In the genomic region with DNA sequence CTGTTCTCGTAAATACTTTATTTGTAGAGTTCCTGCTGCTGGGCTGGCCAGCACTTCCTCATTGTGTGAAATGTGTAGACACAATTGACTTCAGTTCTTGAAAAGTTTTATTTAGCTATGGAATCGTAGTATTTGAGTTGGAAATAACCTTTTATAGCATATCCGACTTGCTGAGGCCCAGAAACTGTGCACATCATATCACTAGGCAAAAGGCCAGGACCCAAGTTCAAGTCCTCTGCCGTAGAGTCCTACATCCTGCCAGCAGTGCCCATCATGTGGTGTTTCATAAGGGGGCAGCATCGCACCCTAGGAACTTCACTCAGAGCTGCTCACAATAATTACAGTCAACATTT, we compare ENCODE assay signal across 10 cellular contexts.
DNase-seq lines count a peak whose midpoint lies in the region; ATAC-seq and TF ChIP-seq lines count a peak whose summit lies in the region.
"Had no signal": no experiment of that assay in that cellular context is flagged by ENCODE, and none has a peak within 500 bp of the region (broad histone marks: within the 10 kb centered on the region; RNA-seq: fewer than 3 reads in every experiment).

No MANE protein-coding gene starts in this region.

- H3K27ac Mint-ChIP-seq in IgD-negative memory B cell (peak overlapping the region; percentile 68 to 86 (median 76)), activated B cell treated with CpG ODN at 0.5 μM for 24 hours (peak overlapping the region; percentile 85)

- H3K27me3 Mint-ChIP-seq in IgD-negative memory B cell: no peaks in the 10 kb centered on the region
- H3K27me3 Mint-ChIP-seq in activated B cell treated with CpG ODN at 0.5 μM for 24 hours: no peaks in the 10 kb centered on the region

- H3K36me3 ChIP-seq in BLaER1: no peaks in the 10 kb centered on the region

- no peaks in the 10 kb centered on the region for H3K9me3 ChIP-seq in BLaER1
- H3K9me3 ChIP-seq: body of pancreas had no signal

- H3K4me1 Mint-ChIP-seq in IgD-negative memory B cell: peaks cover 32 to 49% (median 41%) of the 10 kb centered on the region in 3 donors
- peaks cover 57% of the 10 kb centered on the region for H3K4me1 Mint-ChIP-seq in activated B cell treated with CpG ODN at 0.5 μM for 24 hours

- CTCF ChIA-PET in activated B cell treated with CpG ODN at 0.5 μM for 24 hours (lab: Charles Lee): interaction anchor here (0.9 to 2.4 kb wide), 5 partner anchors 44 to 341 kb away, joined by 3 to 18 read pairs (median 4); no protein-coding TSS in a partner anchor

- peak overlapping the region in 3 of 4 donors; percentile 15 to 74 (median 65) for H3K4me3 Mint-ChIP-seq in IgD-negative memory B cell
- H3K4me3 Mint-ChIP-seq in activated B cell treated with CpG ODN at 0.5 μM for 24 hours: no peak overlapping the region

- in situ Hi-C loops in ACHN (cut with HindIII; ENCODE audit: low pct_ligation_motif_present, low pct_unique_long_range_greater_than_20kb, low sequenced_read_pairs): no loop called here

- peaks cover 9% of the 10 kb centered on the region for H3K36me3 Mint-ChIP-seq in IgD-negative memory B cell
- H3K36me3 Mint-ChIP-seq in activated B cell treated with CpG ODN at 0.5 μM for 24 hours (ENCODE audit: low read depth): no peaks in the 10 kb centered on the region

- H3K4me2 ChIP-seq in BLaER1: 0 out of 2 replicates have a peak overlapping the region, but pooled peaks have one; percentile 40

- no peaks in the 10 kb centered on the region for H3K27me3 ChIP-seq in BLaER1
- H3K27me3 ChIP-seq: body of pancreas had no signal

- no peak overlapping the region for H3K9ac ChIP-seq in BLaER1

- H3K27ac ChIP-seq in BLaER1: peak overlapping the region; percentile 28
- H3K27ac ChIP-seq: body of pancreas had no signal

- H3K9me3 Mint-ChIP-seq in IgD-negative memory B cell: no peaks in the 10 kb centered on the region
- no peaks in the 10 kb centered on the region for H3K9me3 Mint-ChIP-seq in activated B cell treated with CpG ODN at 0.5 μM for 24 hours

- ATAC-seq in activated B cell treated with CpG ODN at 0.5 μM for 24 hours (ENCODE audit: low read depth): peak; percentile 52
- ATAC-seq in activated CD4-positive, CD25-positive, alpha-beta regulatory T cell treated with anti-CD3 and anti-CD28 coated beads, Interleukin-2, amount 50 U/mL, for 24 hours: no peak
- ATAC-seq: body of pancreas had no signal

- no peak overlapping the region for H3K4me3 ChIP-seq in BLaER1
- H3K4me3 ChIP-seq: body of pancreas had no signal

- no peak for DNase-seq in activated B cell treated with CpG ODN at 0.5 μM for 24 hours
- peak; percentile 67 for DNase-seq in medulla oblongata (ENCODE audit: extremely low spot score)
- DNase-seq in ACHN: no peak
- no peak for DNase-seq in AG08396 (ENCODE audit: low spot score)
- DNase-seq in NCI-H1105 (lab: John Stamatoyannopoulos, UW): no peak
- DNase-seq: body of pancreas, NCI-H2029 had no signal

- intact Hi-C loops in activated B cell treated with CpG ODN at 0.5 μM for 24 hours (cut with micrococcal nuclease): loop anchor here (2.0 kb wide), 4 partner anchors 17 to 235 kb away; partner anchors contain the start of gene ZDHHC14

- H3K4me1 ChIP-seq in BLaER1: peaks cover 27% of the 10 kb centered on the region
- H3K4me1 ChIP-seq: body of pancreas had no signal

- no peak for TF ChIP-seq CTCF in activated B cell treated with CpG ODN at 0.5 μM for 24 hours (IDR thresholded peaks at IDR 0.05)

- POLR2A ChIA-PET in activated B cell treated with CpG ODN at 0.5 μM for 24 hours (lab: Charles Lee): interaction anchor here (0.6 to 3.2 kb wide), 8 partner anchors 11 to 1378 kb away, joined by 3 to 28 read pairs (median 4); partner anchors contain the start of genes TMEM242 and ZDHHC14

- H4K20me1 ChIP-seq in BLaER1: no peaks in the 10 kb centered on the region
